ENCODE assay signal across 18 cellular contexts in the genomic region with DNA sequence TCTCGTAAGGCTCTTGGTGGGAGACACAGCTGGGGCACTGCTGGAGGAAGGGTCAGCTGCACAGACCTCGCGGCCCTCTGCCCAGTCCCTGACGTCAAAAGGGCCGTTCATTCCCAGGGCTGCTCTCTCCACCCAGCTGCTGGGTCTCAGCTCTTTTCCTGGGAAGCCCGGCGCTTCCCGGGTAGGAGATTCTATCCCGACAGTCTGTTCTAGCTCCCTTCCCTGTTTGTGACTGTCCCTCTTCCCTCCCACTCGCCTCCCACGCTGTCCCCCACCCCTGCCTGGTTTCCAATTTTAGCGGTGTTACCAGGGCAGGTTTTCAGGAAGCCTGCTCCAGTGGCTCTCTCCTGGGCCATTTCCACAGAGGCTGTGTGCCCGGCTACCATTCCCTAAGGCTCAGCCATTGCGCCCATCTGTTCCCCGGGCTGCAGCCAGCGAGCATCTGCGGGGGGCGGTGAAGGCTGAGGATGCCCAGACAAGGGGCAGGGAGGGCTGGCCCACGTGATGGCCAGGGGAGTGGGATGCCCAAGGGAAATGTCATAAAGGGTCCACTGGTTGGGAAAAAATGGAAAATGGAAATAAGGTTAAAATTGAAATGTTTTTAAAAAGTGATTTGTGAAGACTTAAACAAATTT.
DNase-seq lines count a peak whose midpoint lies in the region; ATAC-seq and TF ChIP-seq lines count a peak whose summit lies in the region.
"Had no signal": no experiment of that assay in that cellular context is flagged by ENCODE, and none has a peak within 500 bp of the region (broad histone marks: within the 10 kb centered on the region; RNA-seq: fewer than 3 reads in every experiment).

No MANE protein-coding gene starts in this region.

- H3K4me3 ChIP-seq in ascending aorta (no peak overlapping the region), neuronal stem cell (ENCODE audit: low read length in 2 of 2) (no peak overlapping the region)
- H3K4me3 ChIP-seq: GM23248 had no signal

- no peak overlapping the region for H2AFZ ChIP-seq in neuronal stem cell (ENCODE audit: low read length)
- H2AFZ ChIP-seq: GM23248 had no signal

- H2BK12ac ChIP-seq in neuronal stem cell (ENCODE audit: low read length), result no peak overlapping the region

- H3K27me3 ChIP-seq in ascending aorta (no peaks in the 10 kb centered on the region), neuronal stem cell (ENCODE audit: control insufficient read depth in 3 of 3, insufficient read depth in 3 of 3, low read depth in 1 of 3, low read length in 3 of 3) (no peaks in the 10 kb centered on the region)
- H3K27me3 ChIP-seq: brain microvascular endothelial cell had no signal

- H3K4me1 Mint-ChIP-seq in activated CD8-positive, alpha-beta T cell treated with anti-CD3 and anti-CD28 coated beads for 36 hours (ENCODE audit: low read depth), result no peaks in the 10 kb centered on the region
- H3K4me1 Mint-ChIP-seq: activated naive CD4-positive, alpha-beta T cell treated with anti-CD3 and anti-CD28 coated beads, Interleukin-2, amount 50 U/mL, for 24 hours had no signal

- ATAC-seq in Right ventricle myocardium inferior, result peak; percentile 68
- no peak for ATAC-seq in activated CD8-positive, alpha-beta T cell treated with anti-CD3 and anti-CD28 coated beads for 36 hours

- peak overlapping the region; percentile 23 for H2AK5ac ChIP-seq in neuronal stem cell (ENCODE audit: low read depth, low read length)

- no peak overlapping the region for H4K8ac ChIP-seq in neuronal stem cell (ENCODE audit: low read depth, low read length)

- peaks cover 5 to 35% of the 10 kb centered on the region in 2 donors for H3K4me1 ChIP-seq in ascending aorta
- H3K4me1 ChIP-seq in neuronal stem cell (ENCODE audit: control insufficient read depth in 2 of 2, insufficient read depth in 1 of 2, low read depth in 1 of 2, low read length in 2 of 2), result peaks cover 0 to 16% of the 10 kb centered on the region in 2 donors

- no peak overlapping the region for H3K9ac ChIP-seq in neuronal stem cell (ENCODE audit: low read depth, low read length, poor library complexity)
- H3K9ac ChIP-seq: GM23248, KMS-11 had no signal

- no peaks in the 10 kb centered on the region for H3K79me1 ChIP-seq in neuronal stem cell (ENCODE audit: low read depth, low read length)

- no peak overlapping the region for H3K4ac ChIP-seq in neuronal stem cell (ENCODE audit: low read length)

- no peak for TF ChIP-seq CTCF in ascending aorta (IDR thresholded peaks at IDR 0.05)
- TF ChIP-seq CTCF in activated CD8-positive, alpha-beta T cell treated with anti-CD3 and anti-CD28 coated beads for 36 hours (IDR thresholded peaks at IDR 0.05), result no peak

- H3K18ac ChIP-seq in neuronal stem cell (ENCODE audit: low read length), result peak overlapping the region; percentile 22

- H3K23ac ChIP-seq in neuronal stem cell (ENCODE audit: low read depth, low read length, poor library complexity), result no peak overlapping the region

- no peak overlapping the region for H3K4me2 ChIP-seq in neuronal stem cell (ENCODE audit: insufficient read depth, low read length, poor library complexity, severe bottlenecking)
- H3K4me2 ChIP-seq: KMS-11 had no signal

- no peaks in the 10 kb centered on the region for H3K9me3 Mint-ChIP-seq in activated CD8-positive, alpha-beta T cell treated with anti-CD3 and anti-CD28 coated beads for 36 hours
- H3K9me3 Mint-ChIP-seq: activated naive CD4-positive, alpha-beta T cell treated with anti-CD3 and anti-CD28 coated beads, Interleukin-2, amount 50 U/mL, for 24 hours had no signal

- H3K36me3 Mint-ChIP-seq in activated CD8-positive, alpha-beta T cell treated with anti-CD3 and anti-CD28 coated beads for 36 hours (ENCODE audit: low read depth), result no peaks in the 10 kb centered on the region
- H3K36me3 Mint-ChIP-seq: activated naive CD4-positive, alpha-beta T cell treated with anti-CD3 and anti-CD28 coated beads, Interleukin-2, amount 50 U/mL, for 24 hours had no signal

- WGBS in neuronal stem cell (ENCODE audit: extremely low coverage in 2 of 2, insufficient read length in 2 of 2, insufficient replicate concordance in 1 of 2), 2 donors, result no CpG with 5 or more reads among the region's 19 CpGs

- CTCF ChIA-PET in activated CD8-positive, alpha-beta T cell treated with anti-CD3 and anti-CD28 coated beads for 36 hours (lab: Charles Lee), result no interaction called here

- DNase-seq in DMS 273 (lab: John Stamatoyannopoulos, UW; ENCODE audit: unreplicated experiment), result peak; percentile 80
- DNase-seq in ascending aorta (ENCODE audit: low spot score in 2 of 2), result no peak
- DNase-seq in Right ventricle myocardium inferior (ENCODE audit: missing footprints), result no peak
- DNase-seq in neuronal stem cell (ENCODE audit: low spot score), result no peak
- no peak for DNase-seq in activated CD8-positive, alpha-beta T cell treated with anti-CD3 and anti-CD28 coated beads for 36 hours
- DNase-seq in activated CD4-positive, CD25-positive, alpha-beta regulatory T cell treated with anti-CD3 and anti-CD28 coated beads, Interleukin-2, amount 50 U/mL, for 72 hours, result no peak
- DNase-seq in activated CD8-positive, alpha-beta memory T cell treated with anti-CD3 and anti-CD28 coated beads for 24 hours, result no peak
- DNase-seq in effector CD4-positive, alpha-beta T cell, result no peak
- DNase-seq: activated CD4-positive, alpha-beta T cell treated with anti-CD3 and anti-CD28 coated beads for 4 hours; brain microvascular endothelial cell; GDM1; GM23248; mesendoderm; NCI-H1105; SHP77; stimulated activated CD4-positive, alpha-beta T cell treated with anti-CD3 and anti-CD28 coated beads, Interleukin-1b, Interleukin-23, amount 100 ng/mL, for 48 hours had no signal

- intact Hi-C loops in ascending aorta (cut with DNase I) (no loop called here), Right ventricle myocardium inferior (cut with DNase I) (no loop called here)
- intact Hi-C loops in activated CD8-positive, alpha-beta T cell treated with anti-CD3 and anti-CD28 coated beads for 36 hours (cut with micrococcal nuclease), result no loop called here

- H3K4me3 Mint-ChIP-seq in activated CD8-positive, alpha-beta T cell treated with anti-CD3 and anti-CD28 coated beads for 36 hours, result no peak overlapping the region
- H3K4me3 Mint-ChIP-seq: activated naive CD4-positive, alpha-beta T cell treated with anti-CD3 and anti-CD28 coated beads, Interleukin-2, amount 50 U/mL, for 24 hours had no signal

- H3K14ac ChIP-seq in neuronal stem cell (ENCODE audit: low read length), result peak overlapping the region; percentile 42

- peak overlapping the region; percentile 55 to 70 for H3K27ac ChIP-seq in ascending aorta
- H3K27ac ChIP-seq in neuronal stem cell (replicated peaks; ENCODE audit: low read length), result no peak overlapping the region
- H3K27ac ChIP-seq: brain microvascular endothelial cell, GM23248, KMS-11 had no signal

- H2BK120ac ChIP-seq in neuronal stem cell (ENCODE audit: low read depth, low read length), result no peak overlapping the region

- no peak overlapping the region for H4K91ac ChIP-seq in neuronal stem cell (ENCODE audit: low read depth, low read length, poor library complexity)

- H3K9me3 ChIP-seq in ascending aorta (no peaks in the 10 kb centered on the region), neuronal stem cell (replicated peaks in 1 of 2; ENCODE audit: control insufficient read depth in 2 of 2, insufficient read depth in 1 of 2, low read depth in 1 of 2, low read length in 2 of 2) (no peaks in the 10 kb centered on the region)

- H3K27me3 Mint-ChIP-seq in activated CD8-positive, alpha-beta T cell treated with anti-CD3 and anti-CD28 coated beads for 36 hours, result peaks cover 2% of the 10 kb centered on the region

- H2BK5ac ChIP-seq in neuronal stem cell (ENCODE audit: low read length), result no peak overlapping the region

- H3K27ac Mint-ChIP-seq in activated CD8-positive, alpha-beta T cell treated with anti-CD3 and anti-CD28 coated beads for 36 hours, result no peak overlapping the region
- H3K27ac Mint-ChIP-seq: activated naive CD4-positive, alpha-beta T cell treated with anti-CD3 and anti-CD28 coated beads, Interleukin-2, amount 50 U/mL, for 24 hours had no signal

- POLR2A ChIA-PET in activated CD8-positive, alpha-beta T cell treated with anti-CD3 and anti-CD28 coated beads for 36 hours (lab: Charles Lee), result no interaction called here

- no peaks in the 10 kb centered on the region for H3K36me3 ChIP-seq in ascending aorta
- H3K36me3 ChIP-seq in neuronal stem cell (replicated peaks in 1 of 2; ENCODE audit: control insufficient read depth in 2 of 2, insufficient read depth in 2 of 2, low read length in 2 of 2), result no peaks in the 10 kb centered on the region
- H3K36me3 ChIP-seq: brain microvascular endothelial cell had no signal

- H2BK15ac ChIP-seq in neuronal stem cell (ENCODE audit: low read length), result no peak overlapping the region
